Comparison of ENCODE assay signal across 11 cellular contexts in genomic region chr1:61182049-61182448, GRCh38.
A peak's percentile ranks its signal among the peaks of the same experiment; 100 is the strongest.
DNase-seq lines count a peak whose midpoint lies in the region; ATAC-seq and TF ChIP-seq lines count a peak whose summit lies in the region.
"Had no signal": no experiment of that assay in that cellular context is flagged by ENCODE, and none has a peak within 500 bp of the region (broad histone marks: within the 10 kb centered on the region; RNA-seq: fewer than 3 reads in every experiment).

No MANE protein-coding gene starts in this region.

- H3K27me3 Mint-ChIP-seq in endothelial cell (ENCODE audit: unreplicated experiment): peaks cover 4% of the 10 kb centered on the region
- H3K27me3 Mint-ChIP-seq in activated CD4-positive, alpha-beta memory T cell treated with anti-CD3 and anti-CD28 coated beads for 36 hours: no peaks in the 10 kb centered on the region

- no peaks in the 10 kb centered on the region for H3K36me3 ChIP-seq in gastroesophageal sphincter
- H3K36me3 ChIP-seq: neutrophil had no signal

- no peak overlapping the region for H3K4me3 Mint-ChIP-seq in endothelial cell (ENCODE audit: unreplicated experiment)
- no peak overlapping the region for H3K4me3 Mint-ChIP-seq in activated CD4-positive, alpha-beta memory T cell treated with anti-CD3 and anti-CD28 coated beads for 36 hours

- POLR2A ChIA-PET in activated CD4-positive, alpha-beta memory T cell treated with anti-CD3 and anti-CD28 coated beads for 36 hours (lab: Charles Lee): no interaction called here

- no peak for ATAC-seq in gastroesophageal sphincter

- no peaks in the 10 kb centered on the region for H3K27me3 ChIP-seq in gastroesophageal sphincter
- H3K27me3 ChIP-seq: neutrophil had no signal

- CTCF ChIA-PET in activated CD4-positive, alpha-beta memory T cell treated with anti-CD3 and anti-CD28 coated beads for 36 hours (lab: Charles Lee): no interaction called here

- H3K9me3 ChIP-seq in gastroesophageal sphincter: no peaks in the 10 kb centered on the region
- H3K9me3 ChIP-seq: neutrophil had no signal

- TF ChIP-seq CTCF in gastroesophageal sphincter (IDR thresholded peaks at IDR 0.05) (peak in 2 of 4 experiments; percentile 17 to 31), endothelial cell (IDR thresholded peaks at IDR 0.05; ENCODE audit: unreplicated experiment) (no peak)

- no peaks in the 10 kb centered on the region for H3K9me3 Mint-ChIP-seq in endothelial cell (ENCODE audit: unreplicated experiment)
- no peaks in the 10 kb centered on the region for H3K9me3 Mint-ChIP-seq in activated CD4-positive, alpha-beta memory T cell treated with anti-CD3 and anti-CD28 coated beads for 36 hours

- peak; percentile 17 for DNase-seq in ELR (ENCODE audit: low read depth)
- DNase-seq in amniotic epithelial cell (ENCODE audit: low read depth): peak; percentile 90
- DNase-seq in pons (ENCODE audit: low spot score): peak; percentile 69
- no peak for DNase-seq in NCI-H510A (lab: John Stamatoyannopoulos, UW)
- no peak for DNase-seq in endothelial cell (ENCODE audit: low spot score)
- no peak for DNase-seq in activated CD4-positive, alpha-beta memory T cell treated with anti-CD3 and anti-CD28 coated beads for 36 hours
- no peak for DNase-seq in posterior cingulate gyrus
- DNase-seq: central memory CD4-positive, alpha-beta T cell; NCI-H1092 treated with DMSO at 0.1 percent for 48 hours had no signal

- H3K4me1 Mint-ChIP-seq in endothelial cell (ENCODE audit: unreplicated experiment): peaks cover 3% of the 10 kb centered on the region
- no peaks in the 10 kb centered on the region for H3K4me1 Mint-ChIP-seq in activated CD4-positive, alpha-beta memory T cell treated with anti-CD3 and anti-CD28 coated beads for 36 hours (ENCODE audit: low read depth)

- WGBS in gastroesophageal sphincter (ENCODE audit: low coverage in 1 of 2), 2 donors: 17 to 19% methylated on average over 2 of the region's 2 CpGs

- no peak overlapping the region for H3K4me3 ChIP-seq in gastroesophageal sphincter

- peak overlapping the region; percentile 43 to 93 (median 84) for H3K27ac ChIP-seq in gastroesophageal sphincter
- H3K27ac ChIP-seq: neutrophil had no signal

- peaks cover 35 to 93% (median 42%) of the 10 kb centered on the region in 3 donors for H3K4me1 ChIP-seq in gastroesophageal sphincter

- H3K36me3 Mint-ChIP-seq in endothelial cell (ENCODE audit: low read depth, unreplicated experiment): no peaks in the 10 kb centered on the region
- no peaks in the 10 kb centered on the region for H3K36me3 Mint-ChIP-seq in activated CD4-positive, alpha-beta memory T cell treated with anti-CD3 and anti-CD28 coated beads for 36 hours

- intact Hi-C loops in activated CD4-positive, alpha-beta memory T cell treated with anti-CD3 and anti-CD28 coated beads for 36 hours (cut with micrococcal nuclease): no loop called here
- intact Hi-C loops in posterior cingulate gyrus (cut with DNase I): loop anchor here (5.0 kb wide), 3 partner anchors 40 to 100 kb away; partner anchors contain the start of gene NFIA

- no peak for TF ChIP-seq EP300 in gastroesophageal sphincter (IDR thresholded peaks at IDR 0.05)

- H3K27ac Mint-ChIP-seq in endothelial cell (ENCODE audit: unreplicated experiment): no peak overlapping the region
- H3K27ac Mint-ChIP-seq in activated CD4-positive, alpha-beta memory T cell treated with anti-CD3 and anti-CD28 coated beads for 36 hours: no peak overlapping the region

- TF ChIP-seq POLR2A in gastroesophageal sphincter (IDR thresholded peaks at IDR 0.05): no peak

Comparison
In these comparisons a context has a peak if more than half of its experiments do, and no peak if none do; other contexts are left out.
1. DNase-seq: peak in ELR (single experiment), amniotic epithelial cell (single experiment) and pons (single experiment); none in NCI-H510A (single experiment), endothelial cell (single experiment), activated CD4-positive, alpha-beta memory T cell treated with anti-CD3 and anti-CD28 coated beads for 36 hours (single experiment) and posterior cingulate gyrus (0 of 10).